1 cellular context compared by ENCODE assay signal in genomic region chr1:54342764-54343687, GRCh38.
TF ChIP-seq lines count a peak whose summit lies in the region.

No MANE protein-coding gene starts in this region.

TF ChIP-seq in SK-N-SH, 30 proteins besides CTCF, POLR2A, EP300 and RAD21 (continued from another document):
- TF ChIP-seq EZH2phosphoT487 (IDR thresholded peaks at IDR 0.05; ENCODE audit: borderline replicate concordance, low read depth) = no peak
- TF ChIP-seq RCOR1 (IDR thresholded peaks at IDR 0.05; ENCODE audit: low read length) = no peak
- TF ChIP-seq GABPA (IDR thresholded peaks at IDR 0.05; ENCODE audit: low read depth) = no peak
- no peak for TF ChIP-seq USF1 (IDR thresholded peaks at IDR 0.05; ENCODE audit: borderline replicate concordance, low read depth)
